In genomic region chr18:36843784-36844183, GRCh38 we compare ENCODE assay signal across 25 cellular contexts. TPM values are rescaled to one million over a fixed set of nuclear protein-coding genes. Genes with fewer than 3 reads are reported as not detected.
DNase-seq lines count a peak whose midpoint lies in the region; ATAC-seq, FAIRE-seq and TF ChIP-seq lines count a peak whose summit lies in the region.
"Had no signal": no experiment of that assay in that cellular context is flagged by ENCODE, and none has a peak within 500 bp of the region (broad histone marks: within the 10 kb centered on the region; RNA-seq: fewer than 3 reads in every experiment).

No MANE protein-coding gene starts in this region.

- no peak overlapping the region for H3K4me3 Mint-ChIP-seq in activated T-cell treated with anti-CD3 and anti-CD28 coated beads, Interleukin-2, amount 50 U/mL, for 4 hours
- H3K4me3 Mint-ChIP-seq: activated CD4-positive, alpha-beta T cell treated with anti-CD3 and anti-CD28 coated beads, Interleukin-2, amount 10 ng/mL, durations not matched to agents 24 days and 14 days; activated naive CD8-positive, alpha-beta T cell treated with anti-CD3 and anti-CD28 coated beads, Interleukin-2, amount 10 ng/mL, durations not matched to agents 7 days and 5 days; CD4-positive, CD25-positive, alpha-beta regulatory T cell; effector memory CD8-positive, alpha-beta T cell; memory B cell had no signal

- TF ChIP-seq CTCF in D721Med (IDR thresholded peaks at IDR 0.05; ENCODE audit: insufficient read depth, missing control alignments) (no peak), choroid plexus epithelial cell (conservative IDR thresholded peaks at IDR 0.05; ENCODE audit: low read depth, low read length) (no peak), lower lobe of right lung (IDR thresholded peaks at IDR 0.05) (no peak)

- H3K4me1 ChIP-seq in lower lobe of right lung: no peaks in the 10 kb centered on the region
- H3K4me1 ChIP-seq: body of pancreas, right atrium auricular region, vagina had no signal

- DNase-seq in D721Med (ENCODE audit: insufficient read length, low spot score): no peak
- peak; percentile 55 for DNase-seq in choroid plexus epithelial cell (ENCODE audit: low read depth)
- no peak for DNase-seq in lower lobe of right lung
- DNase-seq in activated T-cell treated with anti-CD3 and anti-CD28 coated beads, Interleukin-2, amount 50 U/mL, for 4 hours: no peak
- DNase-seq in T1000 (lab: John Stamatoyannopoulos, UW): no peak
- DNase-seq in globus pallidus (ENCODE audit: low spot score): no peak
- DNase-seq in left ventricle myocardium superior: no peak
- DNase-seq: activated CD4-positive, alpha-beta T cell treated with anti-CD3 and anti-CD28 coated beads, Interleukin-2, amount 10 ng/mL, durations not matched to agents 24 days and 14 days; activated naive CD8-positive, alpha-beta T cell treated with anti-CD3 and anti-CD28 coated beads, Interleukin-2, amount 10 ng/mL, durations not matched to agents 7 days and 5 days; body of pancreas; effector memory CD8-positive, alpha-beta T cell; GF-D8; hypothalamus; MV-4-11; NCI-H1694 treated with DMSO at 0.1 percent for 48 hours; occipital lobe; substantia nigra had no signal

- H3K4me3 ChIP-seq in choroid plexus epithelial cell (ENCODE audit: low read depth, low read length) (no peak overlapping the region), lower lobe of right lung (no peak overlapping the region)
- H3K4me3 ChIP-seq: body of pancreas, right atrium auricular region, vagina had no signal

- peaks cover 33% of the 10 kb centered on the region for H3K36me3 Mint-ChIP-seq in activated T-cell treated with anti-CD3 and anti-CD28 coated beads, Interleukin-2, amount 50 U/mL, for 4 hours (ENCODE audit: insufficient read depth)

- no peaks in the 10 kb centered on the region for H3K27me3 Mint-ChIP-seq in activated T-cell treated with anti-CD3 and anti-CD28 coated beads, Interleukin-2, amount 50 U/mL, for 4 hours (ENCODE audit: low read depth)
- H3K27me3 Mint-ChIP-seq: activated CD4-positive, alpha-beta T cell treated with anti-CD3 and anti-CD28 coated beads, Interleukin-2, amount 10 ng/mL, durations not matched to agents 24 days and 14 days; activated naive CD8-positive, alpha-beta T cell treated with anti-CD3 and anti-CD28 coated beads, Interleukin-2, amount 10 ng/mL, durations not matched to agents 7 days and 5 days; CD4-positive, CD25-positive, alpha-beta regulatory T cell; effector memory CD8-positive, alpha-beta T cell; memory B cell had no signal

- FAIRE-seq in D721Med (lab: Jason Lieb, UNC): peak; percentile 58
- FAIRE-seq: GM12892, keratinocyte had no signal

- H3K27ac ChIP-seq in lower lobe of right lung: peak overlapping the region; percentile 4
- H3K27ac ChIP-seq: body of pancreas, right atrium auricular region, vagina had no signal

- no peaks in the 10 kb centered on the region for H3K9me3 ChIP-seq in lower lobe of right lung
- H3K9me3 ChIP-seq: body of pancreas, right atrium auricular region, vagina had no signal

- H3K9me3 Mint-ChIP-seq in activated T-cell treated with anti-CD3 and anti-CD28 coated beads, Interleukin-2, amount 50 U/mL, for 4 hours: no peaks in the 10 kb centered on the region
- H3K9me3 Mint-ChIP-seq: effector memory CD8-positive, alpha-beta T cell; memory B cell had no signal

- no peaks in the 10 kb centered on the region for H3K27me3 ChIP-seq in lower lobe of right lung (ENCODE audit: low read depth)
- H3K27me3 ChIP-seq: body of pancreas, right atrium auricular region, vagina had no signal

- intact Hi-C loops in lower lobe of right lung (cut with DNase I) (no loop called here), left ventricle myocardium superior (cut with micrococcal nuclease) (no loop called here)

- ATAC-seq in HG02678 (IDR thresholded peaks at IDR 0.05; ENCODE audit: unreplicated experiment) (peak; percentile 51), lower lobe of right lung (peak; percentile 38 to 79), left ventricle myocardium superior (no peak)
- ATAC-seq in activated T-cell treated with anti-CD3 and anti-CD28 coated beads, Interleukin-2, amount 50 U/mL, for 4 hours: no peak
- ATAC-seq: body of pancreas; effector memory CD8-positive, alpha-beta T cell; Right ventricle myocardium inferior had no signal

- no peaks in the 10 kb centered on the region for H3K36me3 ChIP-seq in lower lobe of right lung
- H3K36me3 ChIP-seq: right atrium auricular region, vagina had no signal

- H3K4me1 Mint-ChIP-seq in activated T-cell treated with anti-CD3 and anti-CD28 coated beads, Interleukin-2, amount 50 U/mL, for 4 hours (ENCODE audit: low read depth): peaks cover 3% of the 10 kb centered on the region
- H3K4me1 Mint-ChIP-seq: memory B cell had no signal

RNA-seq across cellular contexts. Expression of gene KIAA1328, which starts 14.9 kb away (rescaled TPM):
- total RNA-seq in lower lobe of right lung (17.8 TPM), left ventricle myocardium superior (3.4 TPM)
- total RNA-seq in activated T-cell treated with anti-CD3 and anti-CD28 coated beads, Interleukin-2, amount 50 U/mL, for 4 hours: 1 to 10 TPM; 4.3 to 5.2 (median 4.8) TPM

RNA-seq across cellular contexts. Expression of gene TPGS2, which starts 15.0 kb away (rescaled TPM):
- total RNA-seq in lower lobe of right lung: 65.2 TPM
- 10 to 100 TPM; 32.3 to 39.0 (median 36.2) TPM for total RNA-seq in activated T-cell treated with anti-CD3 and anti-CD28 coated beads, Interleukin-2, amount 50 U/mL, for 4 hours
- 25.1 TPM for total RNA-seq in left ventricle myocardium superior

Comparison
In these comparisons a context has a peak if more than half of its experiments do, and no peak if none do; other contexts are left out.
1. ATAC-seq: peak in HG02678 (single experiment) and lower lobe of right lung (2 of 2); none in activated T-cell treated with anti-CD3 and anti-CD28 coated beads, Interleukin-2, amount 50 U/mL, for 4 hours (0 of 2) and left ventricle myocardium superior (single experiment).